ENCODE assay signal across 1 cellular context in genomic region chr7:32427769-32428291, GRCh38.
A peak's percentile ranks its signal among the peaks of the same experiment; 100 is the strongest.
TF ChIP-seq lines count a peak whose summit lies in the region.

No MANE protein-coding gene starts in this region.

TF ChIP-seq in HepG2, 621 proteins besides CTCF, POLR2A, EP300 and RAD21 (continued from another document and continues in another):
- no peak; the same call in 1 of the 2 replicates for TF ChIP-seq ZBTB4 (CRISPR knock-in tag; IDR thresholded peaks at IDR 0.05; ENCODE audit: borderline replicate concordance)
- TF ChIP-seq U2AF1 (optimal IDR thresholded peaks at IDR 0.05; ENCODE audit: low read depth, low read length), result no peak
- TF ChIP-seq ZNF615 (CRISPR knock-in tag; IDR thresholded peaks at IDR 0.05; ENCODE audit: borderline replicate concordance), result no peak
- no peak for TF ChIP-seq NONO (IDR thresholded peaks at IDR 0.05)
- TF ChIP-seq NONO (CRISPR knock-in tag; conservative IDR thresholded peaks at IDR 0.05), result no peak
- no peak for TF ChIP-seq ZNF253 (CRISPR knock-in tag; IDR thresholded peaks at IDR 0.05; ENCODE audit: borderline replicate concordance)
- TF ChIP-seq ZNF552 (CRISPR knock-in tag; IDR thresholded peaks at IDR 0.05; ENCODE audit: borderline replicate concordance), result peak; percentile 87
- TF ChIP-seq SUZ12 (IDR thresholded peaks at IDR 0.05; ENCODE audit: low read depth, low read length), result no peak
- TF ChIP-seq TBX2 (CRISPR knock-in tag; IDR thresholded peaks at IDR 0.05; ENCODE audit: borderline replicate concordance), result peak; percentile 32; the same call in 1 of the 2 replicates
- TF ChIP-seq SNAPC4 (CRISPR knock-in tag; IDR thresholded peaks at IDR 0.05), result no peak
- no peak; the same call in 1 of the 2 replicates for TF ChIP-seq TOE1 (CRISPR knock-in tag; IDR thresholded peaks at IDR 0.05)
- TF ChIP-seq BCLAF1 (IDR thresholded peaks at IDR 0.05), result no peak
- 0 out of 2 replicates have a peak, but pooled peaks have one; percentile 46 for TF ChIP-seq IRF1 (CRISPR knock-in tag; IDR thresholded peaks at IDR 0.05; ENCODE audit: low read depth)
- TF ChIP-seq PHF5A (CRISPR knock-in tag; IDR thresholded peaks at IDR 0.05; ENCODE audit: low read depth, unreplicated experiment), result no peak
- TF ChIP-seq REL (CRISPR knock-in tag; conservative IDR thresholded peaks at IDR 0.05), result peak; percentile 68; the same call in 1 of the 2 replicates
- TF ChIP-seq SETDB1 (CRISPR knock-in tag; IDR thresholded peaks at IDR 0.05; ENCODE audit: borderline replicate concordance), result no peak
- TF ChIP-seq CBX2 (IDR thresholded peaks at IDR 0.05; ENCODE audit: low read depth, low read length), result no peak
- TF ChIP-seq CBX2 (CRISPR knock-in tag; IDR thresholded peaks at IDR 0.05; ENCODE audit: low read depth), result no peak
- TF ChIP-seq SSRP1 (CRISPR knock-in tag; IDR thresholded peaks at IDR 0.05), result no peak
- TF ChIP-seq CREBL2 (CRISPR knock-in tag; IDR thresholded peaks at IDR 0.05; ENCODE audit: borderline replicate concordance), result no peak
- peak; percentile 98 for TF ChIP-seq ZNF557 (CRISPR knock-in tag; IDR thresholded peaks at IDR 0.05)
- TF ChIP-seq ZNF629 (CRISPR knock-in tag; conservative IDR thresholded peaks at IDR 0.05), result peak; percentile 32; the same call in 1 of the 2 replicates
- peak; percentile 29; the same call in 1 of the 2 replicates for TF ChIP-seq ZNF431 (CRISPR knock-in tag; IDR thresholded peaks at IDR 0.05; ENCODE audit: borderline replicate concordance, low read depth)
- TF ChIP-seq ZNF710 (CRISPR knock-in tag; IDR thresholded peaks at IDR 0.05; ENCODE audit: borderline replicate concordance), result no peak
- no peak for TF ChIP-seq ZNF770 (CRISPR knock-in tag; IDR thresholded peaks at IDR 0.05)
- peak; percentile 98 for TF ChIP-seq MXD3 (CRISPR knock-in tag; IDR thresholded peaks at IDR 0.05)
- TF ChIP-seq PRDM10 (CRISPR knock-in tag; IDR thresholded peaks at IDR 0.05; ENCODE audit: low read depth), result no peak
- TF ChIP-seq SNRNP70 (IDR thresholded peaks at IDR 0.05; ENCODE audit: low read depth, low read length), result no peak
- peak; percentile 97 for TF ChIP-seq ZBTB49 (CRISPR knock-in tag; IDR thresholded peaks at IDR 0.05; ENCODE audit: borderline replicate concordance)
- no peak for TF ChIP-seq GFI1 (CRISPR knock-in tag; IDR thresholded peaks at IDR 0.05; ENCODE audit: borderline replicate concordance)
- TF ChIP-seq ZNF563 (CRISPR knock-in tag; IDR thresholded peaks at IDR 0.05), result peak; percentile 81
- peak; percentile 57; the same call in 1 of the 2 replicates for TF ChIP-seq SPEN (CRISPR knock-in tag; IDR thresholded peaks at IDR 0.05; ENCODE audit: low read depth)
